In genomic region chr6:168037242-168037641, GRCh38 we compare ENCODE assay signal across 24 cellular contexts. TPM values are rescaled to one million over a fixed set of nuclear protein-coding genes. Genes with fewer than 3 reads are reported as not detected.
DNase-seq lines count a peak whose midpoint lies in the region; ATAC-seq and TF ChIP-seq lines count a peak whose summit lies in the region.
"Had no signal": no experiment of that assay in that cellular context is flagged by ENCODE, and none has a peak within 500 bp of the region (broad histone marks: within the 10 kb centered on the region; RNA-seq: fewer than 3 reads in every experiment).

No MANE protein-coding gene starts in this region.

- H3K27me3 ChIP-seq in SJCRH30 (no peaks in the 10 kb centered on the region), heart right ventricle (peaks cover 0 to 18% (median 0%) of the 10 kb centered on the region in 7 donors)
- H3K27me3 ChIP-seq: tibial nerve had no signal

- H3K4me1 Mint-ChIP-seq in activated naive CD8-positive, alpha-beta T cell treated with anti-CD3 and anti-CD28 coated beads, Interleukin-2, amount 50 U/mL, for 24 hours: no peaks in the 10 kb centered on the region

- H3K36me3 ChIP-seq in SJCRH30: no peaks in the 10 kb centered on the region
- H3K36me3 ChIP-seq in heart right ventricle: no peaks in the 10 kb centered on the region
- H3K36me3 ChIP-seq: left lung, neutrophil, tibial nerve had no signal

- H3K4me1 ChIP-seq in SJCRH30 (peaks cover 23% of the 10 kb centered on the region), heart right ventricle (peaks cover 0 to 59% (median 43%) of the 10 kb centered on the region in 9 donors)
- H3K4me1 ChIP-seq: left lung had no signal

- ATAC-seq in heart right ventricle: peak; percentile 40 to 86 (median 68)
- no peak for ATAC-seq in GM19023 (IDR thresholded peaks at IDR 0.05; ENCODE audit: unreplicated experiment)
- no peak for ATAC-seq in HG03469 (IDR thresholded peaks at IDR 0.05; ENCODE audit: unreplicated experiment)
- ATAC-seq in activated naive CD8-positive, alpha-beta T cell treated with anti-CD3 and anti-CD28 coated beads, Interleukin-2, amount 50 U/mL, for 24 hours: no peak
- ATAC-seq: CD8-positive, alpha-beta T cell; left lung; PC-3 had no signal

- peaks cover 33% of the 10 kb centered on the region for H3K27me3 Mint-ChIP-seq in activated naive CD8-positive, alpha-beta T cell treated with anti-CD3 and anti-CD28 coated beads, Interleukin-2, amount 50 U/mL, for 24 hours

- peaks cover 17% of the 10 kb centered on the region for H3K9me3 Mint-ChIP-seq in activated naive CD8-positive, alpha-beta T cell treated with anti-CD3 and anti-CD28 coated beads, Interleukin-2, amount 50 U/mL, for 24 hours

- H3K9me3 ChIP-seq in SJCRH30 (replicated peaks) (no peaks in the 10 kb centered on the region; the same call in 1 of the 2 replicates), heart right ventricle (peaks cover 0 to 34% (median 17%) of the 10 kb centered on the region in 11 donors)
- H3K9me3 ChIP-seq: SK-N-SH had no signal

- DNase-seq in GM10266 (ENCODE audit: extremely low spot score): peak; percentile 14
- peak; percentile 56 to 84 for DNase-seq in SJCRH30
- peak in 1 of 2 donors; percentile 76 for DNase-seq in heart right ventricle
- DNase-seq in posterior vena cava (ENCODE audit: low spot score): peak; percentile 48
- no peak for DNase-seq in hepatic stellate cell (ENCODE audit: low spot score)
- no peak for DNase-seq in activated naive CD8-positive, alpha-beta T cell treated with anti-CD3 and anti-CD28 coated beads, Interleukin-2, amount 50 U/mL, for 24 hours
- DNase-seq: activated CD4-positive, CD25-positive, alpha-beta regulatory T cell treated with anti-CD3 and anti-CD28 coated beads, Interleukin-2, amount 50 U/mL, for 72 hours; CD8-positive, alpha-beta T cell; foreskin melanocyte; left lung; NCI-H1417; NCI-H82; SK-N-SH; stimulated activated CD4-positive, alpha-beta T cell treated with anti-CD3 and anti-CD28 coated beads, Interleukin-15, amount 100 ng/mL, for 24 hours; T1000 had no signal

- peaks cover 7% of the 10 kb centered on the region for H3K36me3 Mint-ChIP-seq in activated naive CD8-positive, alpha-beta T cell treated with anti-CD3 and anti-CD28 coated beads, Interleukin-2, amount 50 U/mL, for 24 hours (ENCODE audit: low read depth)
- H3K36me3 Mint-ChIP-seq: CD8-positive, alpha-beta T cell had no signal

- H3K4me3 ChIP-seq in SJCRH30 (no peak overlapping the region), heart right ventricle (no peak overlapping the region)
- H3K4me3 ChIP-seq: left lung, tibial nerve had no signal

- H3K4me3 Mint-ChIP-seq in activated naive CD8-positive, alpha-beta T cell treated with anti-CD3 and anti-CD28 coated beads, Interleukin-2, amount 50 U/mL, for 24 hours: no peak overlapping the region
- H3K4me3 Mint-ChIP-seq: CD8-positive, alpha-beta T cell had no signal

- TF ChIP-seq CTCF in GM10266 (IDR thresholded peaks at IDR 0.05; ENCODE audit: control insufficient read depth, insufficient read depth, low read depth, missing control alignments): no peak
- TF ChIP-seq CTCF in heart right ventricle (IDR thresholded peaks at IDR 0.05): no peak

- no peak overlapping the region for H3K27ac Mint-ChIP-seq in activated naive CD8-positive, alpha-beta T cell treated with anti-CD3 and anti-CD28 coated beads, Interleukin-2, amount 50 U/mL, for 24 hours
- H3K27ac Mint-ChIP-seq: activated T-helper 2 cell treated with anti-CD3 and anti-CD28 coated beads, Interferon-gamma antibody, Interleukin-2, Interleukin-4, amounts not matched to agents 10 μg/mL and 5 μg/mL and 100 μg/mL, durations not matched to agents 14 hours and 24 hours and 36 hours; CD8-positive, alpha-beta T cell had no signal

- intact Hi-C loops in heart right ventricle (cut with DNase I): loop anchor here in 6 of 10 donors (2.0 to 10.0 kb wide), 7 partner anchors 45 to 102 kb away; no protein-coding TSS in a partner anchor
- intact Hi-C loops in posterior vena cava (cut with DNase I): no loop called here

- whole genome bisulfite sequencing in heart right ventricle, 2 donors: 51 to 54% methylated on average over 6 of the region's 6 CpGs

- no peak overlapping the region; the same call in 1 of the 2 replicates for H3K27ac ChIP-seq in SJCRH30
- H3K27ac ChIP-seq in heart right ventricle: peak overlapping the region; percentile 79 to 96 (median 86)
- H3K27ac ChIP-seq: left lung, neutrophil had no signal

RNA-seq across cellular contexts. Expression of gene KIF25, which starts 39.8 kb away (rescaled TPM):
- 0.51 TPM in 1 of 2 replicates, not detected in the other for total RNA-seq in SJCRH30 (2014; rRNA removed; shearing (Covaris generic))
- total RNA-seq in heart right ventricle (under 1 TPM in 6 of 10 donors, not detected in 4; 0.18 to 0.80 (median 0.39) TPM), posterior vena cava (not detected)
- under 1 TPM; 0.38 to 0.95 TPM for polyA plus RNA-seq in heart right ventricle
- total RNA-seq: activated CD8-positive, alpha-beta memory T cell treated with anti-CD3 and anti-CD28 coated beads for 36 hours; activated T-helper 2 cell treated with anti-CD3 and anti-CD28 coated beads, Interferon-gamma antibody, Interleukin-2, Interleukin-4, amounts not matched to agents 10 μg/mL and 5 μg/mL and 100 μg/mL, durations not matched to agents 14 hours and 24 hours and 36 hours; bronchial epithelial cell; epithelial cell of proximal tubule; PC-3; tibial nerve had no signal
- polyA plus RNA-seq: SK-N-SH had no signal

RNA-seq across cellular contexts. Expression of gene FRMD1, which starts 41.8 kb away (rescaled TPM):
- not detected in 2 replicates for total RNA-seq in SJCRH30 (2014; rRNA removed; shearing (Covaris generic))
- total RNA-seq in heart right ventricle: 1 to 10 TPM in 1 of 10 donors, under 1 TPM in 5, not detected in 4; 0.15 to 1.3 (median 0.24) TPM
- under 1 TPM; 0.12 to 0.22 TPM for polyA plus RNA-seq in heart right ventricle
- under 1 TPM in 1 of 2 donors, not detected in 1; 0.14 TPM for total RNA-seq in posterior vena cava
- total RNA-seq: activated CD8-positive, alpha-beta memory T cell treated with anti-CD3 and anti-CD28 coated beads for 36 hours; activated T-helper 2 cell treated with anti-CD3 and anti-CD28 coated beads, Interferon-gamma antibody, Interleukin-2, Interleukin-4, amounts not matched to agents 10 μg/mL and 5 μg/mL and 100 μg/mL, durations not matched to agents 14 hours and 24 hours and 36 hours; bronchial epithelial cell; CD8-positive, alpha-beta T cell; epithelial cell of proximal tubule; left lung; PC-3 had no signal
- polyA plus RNA-seq: SK-N-SH had no signal

Comparison
In these comparisons a context has a peak if more than half of its experiments do, and no peak if none do; other contexts are left out.
1. DNase-seq: peak in GM10266 (single experiment), SJCRH30 (2 of 2) and posterior vena cava (single experiment); none in hepatic stellate cell (single experiment) and activated naive CD8-positive, alpha-beta T cell treated with anti-CD3 and anti-CD28 coated beads, Interleukin-2, amount 50 U/mL, for 24 hours (single experiment).
2. ATAC-seq: peak in heart right ventricle (8 of 8); none in GM19023 (single experiment), HG03469 (single experiment) and activated naive CD8-positive, alpha-beta T cell treated with anti-CD3 and anti-CD28 coated beads, Interleukin-2, amount 50 U/mL, for 24 hours (single experiment).
3. intact Hi-C loops: an anchor here in heart right ventricle (2.0 to 10.0 kb wide); none called in posterior vena cava.